ENCODE assay signal across 1 cellular context in genomic region chr5:157142317-157143126, GRCh38.
TF ChIP-seq lines count a peak whose summit lies in the region.

Gene MED7 (minus strand): TSS chr5:157142865. CDS start chr5:157139431, 3,434 bp downstream.

TF ChIP-seq in HepG2, 621 proteins besides CTCF, POLR2A, EP300 and RAD21 (continued from another document and continues in another):
- TF ChIP-seq ZBTB40 (IDR thresholded peaks at IDR 0.05): no peak
- TF ChIP-seq ZBTB40 (CRISPR knock-in tag; IDR thresholded peaks at IDR 0.05): no peak
- TF ChIP-seq DRAP1 (CRISPR knock-in tag; IDR thresholded peaks at IDR 0.05): peak; percentile 84
- peak; percentile 97 for TF ChIP-seq ZMYM3 (CRISPR knock-in tag; IDR thresholded peaks at IDR 0.05)
- no peak for TF ChIP-seq ISX (CRISPR knock-in tag; conservative IDR thresholded peaks at IDR 0.05)
- TF ChIP-seq CBX5 (CRISPR knock-in tag; IDR thresholded peaks at IDR 0.05; ENCODE audit: borderline replicate concordance): peak; percentile 76; the same call in 1 of the 2 replicates
- TF ChIP-seq FOSL2 (CRISPR knock-in tag; IDR thresholded peaks at IDR 0.05): peak; percentile 35
- no peak for TF ChIP-seq PRPF4 (IDR thresholded peaks at IDR 0.05; ENCODE audit: low read depth, low read length, poor library complexity, severe bottlenecking)
- no peak for TF ChIP-seq EZH2 (conservative IDR thresholded peaks at IDR 0.05; ENCODE audit: low read depth, low read length)
- TF ChIP-seq MXD3 (CRISPR knock-in tag; IDR thresholded peaks at IDR 0.05): peak; percentile 55; the same call in 1 of the 2 replicates
- TF ChIP-seq PHF21A (CRISPR knock-in tag; IDR thresholded peaks at IDR 0.05): peak; percentile 45
- no peak for TF ChIP-seq ZNF792 (CRISPR knock-in tag; IDR thresholded peaks at IDR 0.05)
- no peak for TF ChIP-seq PRDM15 (CRISPR knock-in tag; IDR thresholded peaks at IDR 0.05)
- no peak for TF ChIP-seq GPBP1L1 (CRISPR knock-in tag; IDR thresholded peaks at IDR 0.05)
- TF ChIP-seq ZNF710 (CRISPR knock-in tag; IDR thresholded peaks at IDR 0.05; ENCODE audit: borderline replicate concordance): no peak
- no peak for TF ChIP-seq SOX5 (CRISPR knock-in tag; IDR thresholded peaks at IDR 0.05; ENCODE audit: borderline replicate concordance)
- no peak for TF ChIP-seq NCOR1 (IDR thresholded peaks at IDR 0.05; ENCODE audit: borderline replicate concordance, low read length)
- TF ChIP-seq ZSCAN21 (CRISPR knock-in tag; IDR thresholded peaks at IDR 0.05; ENCODE audit: borderline replicate concordance): no peak
- TF ChIP-seq AKNA (CRISPR knock-in tag; IDR thresholded peaks at IDR 0.05; ENCODE audit: borderline replicate concordance): no peak
- TF ChIP-seq ZSCAN25 (CRISPR knock-in tag; IDR thresholded peaks at IDR 0.05): no peak
- TF ChIP-seq CCAR2 (optimal IDR thresholded peaks at IDR 0.05; ENCODE audit: low read depth, low read length): no peak
- peak; percentile 92 for TF ChIP-seq NFYC (CRISPR knock-in tag; IDR thresholded peaks at IDR 0.05)
- TF ChIP-seq SP2 (CRISPR knock-in tag; IDR thresholded peaks at IDR 0.05): peak; percentile 95
- no peak for TF ChIP-seq SP1 (IDR thresholded peaks at IDR 0.05)
- peak; percentile 40; the same call in 1 of the 2 replicates for TF ChIP-seq SP1 (CRISPR knock-in tag; IDR thresholded peaks at IDR 0.05)
- peak; percentile 93 for TF ChIP-seq ZNF768 (CRISPR knock-in tag; IDR thresholded peaks at IDR 0.05)
- TF ChIP-seq ZNF547 (CRISPR knock-in tag; IDR thresholded peaks at IDR 0.05): peak; percentile 45; the same call in 1 of the 2 replicates
- TF ChIP-seq KLF16 (CRISPR knock-in tag; IDR thresholded peaks at IDR 0.05): peak in 1 of 2 experiments; percentile 48; a peak in 1 of 4 replicates
- TF ChIP-seq SMARCE1 (IDR thresholded peaks at IDR 0.05; ENCODE audit: borderline replicate concordance): no peak
- TF ChIP-seq ZSCAN30 (CRISPR knock-in tag; IDR thresholded peaks at IDR 0.05): no peak
- no peak for TF ChIP-seq MNT (IDR thresholded peaks at IDR 0.05)
- no peak for TF ChIP-seq NFE2L1 (CRISPR knock-in tag; IDR thresholded peaks at IDR 0.05; ENCODE audit: borderline replicate concordance)
